ENCODE assay signal across 9 cellular contexts in the genomic region with DNA sequence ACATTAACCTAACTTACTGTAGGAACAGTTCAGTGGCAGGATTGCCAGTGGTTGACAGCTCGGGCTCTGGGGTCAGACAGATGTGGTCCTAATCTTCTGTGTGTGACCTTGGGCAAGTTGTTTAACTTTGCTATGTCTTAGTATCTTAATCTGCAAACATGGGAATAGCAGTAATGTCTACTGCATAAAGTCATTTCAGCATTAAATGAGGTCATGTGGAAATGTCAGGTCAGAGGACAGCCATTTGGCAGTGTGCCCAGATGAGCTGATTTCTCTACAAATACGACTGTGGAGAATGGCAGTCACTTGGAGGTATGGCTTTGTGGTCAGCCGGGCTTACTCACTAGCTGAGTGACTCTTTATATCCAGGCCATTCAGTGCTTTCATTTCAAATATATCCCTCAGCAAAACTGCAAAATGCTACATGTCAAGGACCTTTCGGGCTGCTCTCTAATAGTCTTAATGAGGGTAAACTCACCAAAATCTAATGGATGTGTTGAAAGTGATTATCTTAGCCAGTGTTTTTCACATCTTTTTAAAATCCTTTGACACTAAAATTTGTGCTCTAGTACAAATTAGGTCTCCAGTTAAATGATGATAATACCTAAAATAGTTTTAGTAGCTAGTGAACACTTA.
DNase-seq lines count a peak whose midpoint lies in the region; ATAC-seq and TF ChIP-seq lines count a peak whose summit lies in the region.
"Had no signal": no experiment of that assay in that cellular context is flagged by ENCODE, and none has a peak within 500 bp of the region (broad histone marks: within the 10 kb centered on the region; RNA-seq: fewer than 3 reads in every experiment).

No MANE protein-coding gene starts in this region.

- POLR2A ChIA-PET in activated naive CD8-positive, alpha-beta T cell treated with anti-CD3 and anti-CD28 coated beads, Interleukin-2, amount 10 ng/mL, durations not matched to agents 7 days and 5 days (lab: Charles Lee) = no interaction called here

- H3K36me3 Mint-ChIP-seq in CD14-positive monocyte (peaks cover 5 to 8% of the 10 kb centered on the region in 2 donors), immature natural killer cell (no peaks in the 10 kb centered on the region)
- no peaks in the 10 kb centered on the region for H3K36me3 Mint-ChIP-seq in activated naive CD8-positive, alpha-beta T cell treated with anti-CD3 and anti-CD28 coated beads, Interleukin-2, amount 10 ng/mL, durations not matched to agents 7 days and 5 days
- H3K36me3 Mint-ChIP-seq: naive thymus-derived CD8-positive, alpha-beta T cell had no signal

- intact Hi-C loops in CD14-positive monocyte (cut with micrococcal nuclease) = loop anchor here in 1 of 2 donors (5.0 kb wide), 1 partner anchor 197 kb away; no protein-coding TSS in a partner anchor

- TF ChIP-seq CTCF in CD14-positive monocyte (IDR thresholded peaks at IDR 0.05) = no peak
- TF ChIP-seq CTCF in Peyer's patch (IDR thresholded peaks at IDR 0.05) = no peak

- peaks cover 0 to 5% (median 0%) of the 10 kb centered on the region in 4 donors for H3K4me1 ChIP-seq in Peyer's patch

- peaks cover 8% of the 10 kb centered on the region for H3K4me1 Mint-ChIP-seq in CD14-positive monocyte
- H3K4me1 Mint-ChIP-seq in activated naive CD8-positive, alpha-beta T cell treated with anti-CD3 and anti-CD28 coated beads, Interleukin-2, amount 10 ng/mL, durations not matched to agents 7 days and 5 days = peaks cover 4% of the 10 kb centered on the region
- peaks cover 5 to 8% of the 10 kb centered on the region in 2 donors for H3K4me1 Mint-ChIP-seq in immature natural killer cell

- no peaks in the 10 kb centered on the region for H3K27me3 Mint-ChIP-seq in CD14-positive monocyte (ENCODE audit: low read depth in 3 of 3)
- peaks cover 2% of the 10 kb centered on the region for H3K27me3 Mint-ChIP-seq in activated naive CD8-positive, alpha-beta T cell treated with anti-CD3 and anti-CD28 coated beads, Interleukin-2, amount 10 ng/mL, durations not matched to agents 7 days and 5 days
- H3K27me3 Mint-ChIP-seq in immature natural killer cell (ENCODE audit: low read depth in 3 of 3) = no peaks in the 10 kb centered on the region

- no peaks in the 10 kb centered on the region for H3K36me3 ChIP-seq in Peyer's patch

- no peaks in the 10 kb centered on the region for H3K27me3 ChIP-seq in Peyer's patch

- H3K4me3 ChIP-seq in Peyer's patch = no peak overlapping the region

- H3K9me3 Mint-ChIP-seq in CD14-positive monocyte (no peaks in the 10 kb centered on the region), immature natural killer cell (no peaks in the 10 kb centered on the region)
- H3K9me3 Mint-ChIP-seq in activated naive CD8-positive, alpha-beta T cell treated with anti-CD3 and anti-CD28 coated beads, Interleukin-2, amount 10 ng/mL, durations not matched to agents 7 days and 5 days = no peaks in the 10 kb centered on the region
- H3K9me3 Mint-ChIP-seq: naive thymus-derived CD8-positive, alpha-beta T cell had no signal

- H3K27ac Mint-ChIP-seq in CD14-positive monocyte (peak overlapping the region in 4 of 7 donors; percentile 27 to 78 (median 66)), immature natural killer cell (peak overlapping the region in 1 of 6 donors; percentile 9)
- H3K27ac Mint-ChIP-seq in activated naive CD8-positive, alpha-beta T cell treated with anti-CD3 and anti-CD28 coated beads, Interleukin-2, amount 10 ng/mL, durations not matched to agents 7 days and 5 days = no peak overlapping the region
- H3K27ac Mint-ChIP-seq: naive thymus-derived CD8-positive, alpha-beta T cell had no signal

- peak overlapping the region in 1 of 4 donors; percentile 2 for H3K27ac ChIP-seq in Peyer's patch

- ATAC-seq in GM19328 (IDR thresholded peaks at IDR 0.05; ENCODE audit: unreplicated experiment) (peak; percentile 74), HG03378 (IDR thresholded peaks at IDR 0.05; ENCODE audit: unreplicated experiment) (peak; percentile 91)
- peak; percentile 61 for ATAC-seq in activated naive CD8-positive, alpha-beta T cell treated with anti-CD3 and anti-CD28 coated beads, Interleukin-2, amount 10 ng/mL, durations not matched to agents 7 days and 5 days (ENCODE audit: low read depth)
- ATAC-seq: naive thymus-derived CD8-positive, alpha-beta T cell had no signal

- DNase-seq in CD14-positive monocyte (ENCODE audit: low spot score) (peak; percentile 94), Peyer's patch (peak; percentile 30 to 91 (median 70)), immature natural killer cell (peak; percentile 7 to 48 (median 10)), NCI-H1694 treated with DMSO at 0.1 percent for 48 hours (lab: John Stamatoyannopoulos, UW) (no peak)
- no peak for DNase-seq in activated naive CD8-positive, alpha-beta T cell treated with anti-CD3 and anti-CD28 coated beads, Interleukin-2, amount 10 ng/mL, durations not matched to agents 7 days and 5 days
- DNase-seq in stimulated activated CD8-positive, alpha-beta memory T cell treated with anti-CD3 and anti-CD28 coated beads, Interleukin-15, amount 100 ng/mL, for 48 hours (ENCODE audit: low read depth in 2 of 2) = peak; percentile 67 to 73

- no peak overlapping the region for H3K4me3 Mint-ChIP-seq in CD14-positive monocyte
- no peak overlapping the region for H3K4me3 Mint-ChIP-seq in activated naive CD8-positive, alpha-beta T cell treated with anti-CD3 and anti-CD28 coated beads, Interleukin-2, amount 10 ng/mL, durations not matched to agents 7 days and 5 days
- H3K4me3 Mint-ChIP-seq in immature natural killer cell = no peak overlapping the region
- H3K4me3 Mint-ChIP-seq: naive thymus-derived CD8-positive, alpha-beta T cell had no signal

- no peak for TF ChIP-seq POLR2A in Peyer's patch (IDR thresholded peaks at IDR 0.05)

- H3K9me3 ChIP-seq in Peyer's patch = no peaks in the 10 kb centered on the region

Comparison
In these comparisons a context has a peak if more than half of its experiments do, and no peak if none do; other contexts are left out.
1. DNase-seq: peak in CD14-positive monocyte (single experiment), Peyer's patch (3 of 3), immature natural killer cell (3 of 3) and stimulated activated CD8-positive, alpha-beta memory T cell treated with anti-CD3 and anti-CD28 coated beads, Interleukin-15, amount 100 ng/mL, for 48 hours (2 of 2); none in activated naive CD8-positive, alpha-beta T cell treated with anti-CD3 and anti-CD28 coated beads, Interleukin-2, amount 10 ng/mL, durations not matched to agents 7 days and 5 days (single experiment) and NCI-H1694 treated with DMSO at 0.1 percent for 48 hours (single experiment).
2. Peak in every context shown above with its lines, with median percentiles within 50 percentile points of each other: ATAC-seq.